ENCODE assay signal across 13 cellular contexts in the genomic region with DNA sequence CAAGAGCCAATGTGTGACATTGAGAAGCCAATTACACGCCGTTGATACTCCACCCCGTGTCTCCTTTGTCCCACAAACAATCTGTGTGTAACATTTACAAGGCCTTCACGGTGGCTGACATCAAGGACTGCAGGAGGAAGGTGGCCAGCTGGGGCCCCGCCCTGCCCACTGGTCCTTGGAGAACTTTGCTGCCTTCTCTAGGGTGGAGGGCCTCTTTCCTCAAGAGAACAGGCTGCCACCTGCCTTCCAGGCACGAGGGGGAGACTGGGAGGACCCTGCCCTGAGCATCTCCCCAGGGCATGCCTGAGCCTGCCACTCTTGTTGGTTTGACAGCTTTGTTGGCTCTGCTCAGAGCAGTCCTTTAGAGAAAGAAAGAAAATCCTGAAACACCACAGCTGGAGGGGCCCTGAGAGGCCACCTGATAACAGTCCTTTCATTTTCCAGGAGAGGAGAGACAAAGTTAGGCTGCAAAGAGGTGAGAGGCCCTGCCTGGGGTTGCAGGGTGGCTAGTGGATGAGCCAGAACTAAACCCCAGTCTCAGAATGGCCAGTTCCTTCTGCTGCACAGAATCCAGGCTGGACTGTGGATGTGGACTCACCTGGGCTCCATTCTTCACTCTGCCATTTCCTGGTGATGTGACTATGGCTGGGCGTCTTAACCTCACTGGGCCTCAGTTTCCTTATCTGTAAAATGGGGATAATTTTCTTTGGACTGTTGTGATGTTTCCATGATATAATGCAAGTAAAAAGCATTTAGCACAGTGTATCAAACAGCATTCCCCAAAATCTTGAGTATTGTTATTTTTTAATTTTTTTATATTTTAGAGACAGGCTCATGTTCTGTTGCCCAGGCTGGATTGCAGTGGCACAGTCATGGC. TPM values are rescaled to one million over a fixed set of nuclear protein-coding genes. Genes with fewer than 3 reads are reported as not detected.
DNase-seq lines count a peak whose midpoint lies in the region; FAIRE-seq and TF ChIP-seq lines count a peak whose summit lies in the region.
"Had no signal": no experiment of that assay in that cellular context is flagged by ENCODE, and none has a peak within 500 bp of the region (broad histone marks: within the 10 kb centered on the region; RNA-seq: fewer than 3 reads in every experiment).

No MANE protein-coding gene starts in this region.

- H3K4me3 ChIP-seq in mammary epithelial cell (replicated peaks in 1 of 3; ENCODE audit: insufficient read depth in 1 of 3, low read depth in 2 of 3, low read length in 3 of 3) (no peak overlapping the region), transverse colon (no peak overlapping the region), trophoblast cell (ENCODE audit: low read depth, low read length) (no peak overlapping the region), kidney (ENCODE audit: low read length in 2 of 2) (no peak overlapping the region)

- H3K79me1 ChIP-seq in trophoblast cell (ENCODE audit: low read length) = no peaks in the 10 kb centered on the region

- CTCF ChIA-PET in mammary epithelial cell (lab: Charles Lee; ENCODE audit: low non-redundant PET) = interaction anchor here (0.6 kb wide), 1 partner anchor 393 kb away, joined by 6 read pairs; no protein-coding TSS in a partner anchor
- CTCF ChIA-PET in GM10248 (lab: Yijun Ruan, JAX) = interaction anchor here (0.8 to 1.5 kb wide), 4 partner anchors 9 to 19 kb away, joined by 3 to 4 read pairs (median 3); no protein-coding TSS in a partner anchor

- peaks cover 21% of the 10 kb centered on the region for H3K4me1 ChIP-seq in mammary epithelial cell (ENCODE audit: insufficient read depth, low read length)
- H3K4me1 ChIP-seq in transverse colon = peaks cover 0 to 25% (median 15%) of the 10 kb centered on the region in 4 donors
- peaks cover 11 to 14% of the 10 kb centered on the region in 2 experiments for H3K4me1 ChIP-seq in trophoblast cell (ENCODE audit: control insufficient read depth in 1 of 2, insufficient read depth in 2 of 2, low read length in 2 of 2)
- peaks cover 0 to under 1% of the 10 kb centered on the region in 2 donors for H3K4me1 ChIP-seq in kidney (ENCODE audit: control insufficient read depth in 1 of 2, insufficient read depth in 1 of 2, low read depth in 1 of 2, low read length in 2 of 2)

- no peaks in the 10 kb centered on the region for H3K36me3 ChIP-seq in mammary epithelial cell (ENCODE audit: insufficient read depth, low read length)
- no peaks in the 10 kb centered on the region for H3K36me3 ChIP-seq in transverse colon
- no peaks in the 10 kb centered on the region for H3K36me3 ChIP-seq in trophoblast cell (ENCODE audit: control insufficient read depth in 1 of 2, insufficient read depth in 2 of 2, low read length in 2 of 2)
- no peaks in the 10 kb centered on the region for H3K36me3 ChIP-seq in kidney (ENCODE audit: control insufficient read depth in 1 of 2, insufficient read depth in 2 of 2, low read length in 2 of 2)

- H3K27me3 ChIP-seq in mammary epithelial cell (ENCODE audit: insufficient read depth, low read length) (no peaks in the 10 kb centered on the region), transverse colon (no peaks in the 10 kb centered on the region), trophoblast cell (ENCODE audit: insufficient read depth, low read length) (no peaks in the 10 kb centered on the region)

- no peak overlapping the region for H4K12ac ChIP-seq in trophoblast cell (ENCODE audit: low read depth, low read length)

- H3K4me2 ChIP-seq in mammary epithelial cell (ENCODE audit: insufficient read depth, low read depth, low read length) = peak overlapping the region; percentile 51
- no peak overlapping the region for H3K4me2 ChIP-seq in trophoblast cell (ENCODE audit: low read length)

- H2AFZ ChIP-seq in mammary epithelial cell (ENCODE audit: low read depth, low read length) (peak overlapping the region; percentile 45), trophoblast cell (ENCODE audit: insufficient read depth, low read length, poor library complexity) (no peak overlapping the region)

- no peak for TF ChIP-seq POLR2A in transverse colon (IDR thresholded peaks at IDR 0.05)

- no peak overlapping the region for H3K4ac ChIP-seq in trophoblast cell (ENCODE audit: low read depth, low read length)

- H3K79me2 ChIP-seq in mammary epithelial cell (ENCODE audit: insufficient read depth, low read length) (no peaks in the 10 kb centered on the region), trophoblast cell (ENCODE audit: control insufficient read depth, insufficient read depth, low read length, poor library complexity) (no peaks in the 10 kb centered on the region)

- in situ Hi-C loops in mammary epithelial cell (cut with MboI; ENCODE audit: low sequenced_read_pairs in 2 of 2) (no loop called here), transverse colon (cut with MboI; ENCODE audit: low pct_ligation_motif_present in 1 of 4, low pct_unique_long_range_greater_than_20kb in 1 of 4, low sequenced_read_pairs in 3 of 4) (loop anchor here in 1 of 4 donors (25.0 kb wide), 2 partner anchors 285 to 410 kb away; no protein-coding TSS in a partner anchor)

- H2BK12ac ChIP-seq in trophoblast cell (ENCODE audit: low read length) = no peak overlapping the region

- no peak overlapping the region for H3K23ac ChIP-seq in trophoblast cell (ENCODE audit: low read length)

- no TSS peak for BruUV-seq in mammary epithelial cell (replicated peaks; lab: Mats Ljungman, UMichigan)

- no peak overlapping the region for H2BK5ac ChIP-seq in trophoblast cell (ENCODE audit: low read depth, low read length, poor library complexity)

- no peak overlapping the region for H4K8ac ChIP-seq in trophoblast cell (ENCODE audit: low read depth, low read length)

- POLR2A ChIA-PET in GM10248 (lab: Yijun Ruan, JAX) = no interaction called here

- TF ChIP-seq EP300 in transverse colon (IDR thresholded peaks at IDR 0.05; ENCODE audit: low read depth) = peak; percentile 26

- no peak for FAIRE-seq in kidney (lab: Jason Lieb, UNC)
- FAIRE-seq: endometrium, GM18507 had no signal

- no peak overlapping the region for H2BK120ac ChIP-seq in trophoblast cell (ENCODE audit: insufficient read depth, low read length, poor library complexity)

- WGBS in mammary epithelial cell (ENCODE audit: low coverage, missing lambda C conversion rate) = 68% methylated on average over 6 of the region's 7 CpGs
- 51 to 100% methylated on average over 1 to 7 of the region's 7 CpGs for WGBS in transverse colon (ENCODE audit: low coverage in 1 of 2), 2 donors
- no CpG with 5 or more reads among the region's 7 CpGs for WGBS in trophoblast cell (ENCODE audit: extremely low coverage, insufficient coverage, insufficient read length)

- dilution Hi-C loops in mammary epithelial cell (cut with HindIII; ENCODE audit: low sequenced_read_pairs) = no loop called here

- no peaks in the 10 kb centered on the region for H4K20me1 ChIP-seq in mammary epithelial cell (ENCODE audit: insufficient read depth, low read length)

- DNase-seq in NCI-H2107 treated with DMSO at 0.1 percent for 48 hours (lab: John Stamatoyannopoulos, UW; ENCODE audit: unreplicated experiment) = peak; percentile 82
- no peak for DNase-seq in NCI-H2107 (lab: John Stamatoyannopoulos, UW)
- peak; percentile 97 for DNase-seq in NCI-H2171 treated with DMSO at 0.1 percent for 48 hours (lab: John Stamatoyannopoulos, UW)
- DNase-seq in mammary epithelial cell = peak; percentile 39
- peak; percentile 83 for DNase-seq in transverse colon
- DNase-seq in trophoblast cell = no peak
- DNase-seq in GM10248 (ENCODE audit: extremely low spot score) = no peak
- DNase-seq in kidney = no peak
- DNase-seq: 8988T, NCI-H226 had no signal

- no peak overlapping the region for H4K91ac ChIP-seq in trophoblast cell (ENCODE audit: low read depth, low read length)

- H3K9me3 ChIP-seq in mammary epithelial cell (replicated peaks; ENCODE audit: insufficient read depth, low read length) (no peaks in the 10 kb centered on the region), transverse colon (no peaks in the 10 kb centered on the region), trophoblast cell (ENCODE audit: insufficient read depth, low read depth, low read length) (no peaks in the 10 kb centered on the region), kidney (ENCODE audit: control insufficient read depth in 1 of 2, low read length in 2 of 2) (no peaks in the 10 kb centered on the region)

- intact Hi-C loops in mammary epithelial cell (cut with micrococcal nuclease) (no loop called here), transverse colon (cut with DNase I; ENCODE audit: low total_unique reads) (no loop called here), kidney (cut with DNase I) (no loop called here)

- no peak for TF ChIP-seq CTCF in mammary epithelial cell (conservative IDR thresholded peaks at IDR 0.05 in 1 of 2, IDR thresholded peaks at IDR 0.05 in 1 of 2; ENCODE audit: extremely low read depth in 1 of 2, insufficient read depth in 1 of 2, low read depth in 1 of 2, low read length in 2 of 2)
- peak in 1 of 5 experiments; percentile 22 for TF ChIP-seq CTCF in transverse colon (IDR thresholded peaks at IDR 0.05)
- TF ChIP-seq CTCF in GM10248 (IDR thresholded peaks at IDR 0.05; ENCODE audit: control extremely low read depth, extremely low read depth, low read depth, missing control alignments) = no peak
- TF ChIP-seq CTCF in kidney (IDR thresholded peaks at IDR 0.05; ENCODE audit: borderline replicate concordance, extremely low read depth, insufficient read depth) = no peak

- H3K27ac ChIP-seq in mammary epithelial cell (ENCODE audit: insufficient read depth, low read depth, low read length) (no peak overlapping the region), transverse colon (peak overlapping the region; percentile 28 to 74 (median 66)), trophoblast cell (ENCODE audit: low read depth, low read length) (no peak overlapping the region), kidney (ENCODE audit: low read depth in 2 of 2, low read length in 2 of 2) (no peak overlapping the region)

- H3K9ac ChIP-seq in mammary epithelial cell (ENCODE audit: insufficient read depth, low read length) (no peak overlapping the region), trophoblast cell (ENCODE audit: low read length) (no peak overlapping the region), kidney (ENCODE audit: low read length in 2 of 2) (no peak overlapping the region)

- H2AK5ac ChIP-seq in trophoblast cell (ENCODE audit: low read length) = no peak overlapping the region

- no peak overlapping the region for H3K14ac ChIP-seq in trophoblast cell (ENCODE audit: low read length)

- H3K18ac ChIP-seq in trophoblast cell (ENCODE audit: low read length) = no peak overlapping the region

RNA-seq across cellular contexts. Expression of gene IP6K3, which starts 5.7 kb away (rescaled TPM):
- total RNA-seq in mammary epithelial cell (under 1 TPM in 1 of 2 donors, not detected in 1; 0.33 TPM), transverse colon (1 to 10 TPM in 2 of 4 donors, under 1 TPM in 1, not detected in 1; 1.00 to 2.9 (median 1.9) TPM), kidney (0.47 TPM)
- polyA plus RNA-seq in mammary epithelial cell (not detected), kidney (ENCODE audit: insufficient read depth, low read depth, low replicate concordance) (4.0 TPM)
- polyA minus RNA-seq in mammary epithelial cell = not detected
- polyA plus RNA-seq in trophoblast cell (2013) = 1.4 and 1.5 TPM in 2 replicates
- total RNA-seq: lung microvascular endothelial cell had no signal

RNA-seq across cellular contexts. Expression of gene LEMD2, which starts 36.6 kb away (rescaled TPM):
- 10 to 100 TPM; 47.5 to 63.2 TPM for total RNA-seq in mammary epithelial cell
- 30.8 TPM for polyA plus RNA-seq in mammary epithelial cell
- polyA minus RNA-seq in mammary epithelial cell = 119 TPM
- total RNA-seq in transverse colon = 100 to 1,000 TPM in 2 of 4 donors, 10 to 100 TPM in 2; 57.3 to 159 (median 112) TPM
- polyA plus RNA-seq in trophoblast cell (2013) = 28.0 TPM in 2 replicates
- total RNA-seq in kidney = 57.1 TPM
- 36.4 TPM for polyA plus RNA-seq in kidney (ENCODE audit: insufficient read depth, low read depth, low replicate concordance)

RNA-seq across cellular contexts. Expression of gene UQCC2, which starts 40.9 kb away (rescaled TPM):
- total RNA-seq in mammary epithelial cell (10 to 100 TPM; 12.3 to 65.2 TPM), transverse colon (10 to 100 TPM in 1 of 4 donors, 1 to 10 TPM in 3; 2.8 to 17.6 (median 8.8) TPM), kidney (39.6 TPM)
- polyA plus RNA-seq in mammary epithelial cell (46.7 TPM), kidney (ENCODE audit: insufficient read depth, low read depth, low replicate concordance) (189 TPM)
- 28.2 TPM for polyA minus RNA-seq in mammary epithelial cell
- polyA plus RNA-seq in trophoblast cell (2013) = 65.9 and 67.3 TPM in 2 replicates

RNA-seq across cellular contexts. Expression of gene MLN, which starts 51.4 kb away (rescaled TPM):
- total RNA-seq in mammary epithelial cell (not detected), transverse colon (not detected), kidney (not detected)
- polyA plus RNA-seq in mammary epithelial cell (not detected), kidney (ENCODE audit: insufficient read depth, low read depth, low replicate concordance) (not detected)
- polyA minus RNA-seq in mammary epithelial cell = not detected
- polyA plus RNA-seq in trophoblast cell (2013) = 0.10 TPM in 1 of 2 replicates, not detected in the other
- total RNA-seq: lung microvascular endothelial cell had no signal

Comparison
In these comparisons a context has a peak if more than half of its experiments do, and no peak if none do; other contexts are left out.
1. DNase-seq: peak in NCI-H2107 treated with DMSO at 0.1 percent for 48 hours (single experiment), NCI-H2171 treated with DMSO at 0.1 percent for 48 hours (single experiment), mammary epithelial cell (single experiment) and transverse colon (single experiment); none in NCI-H2107 (single experiment), trophoblast cell (0 of 2), GM10248 (single experiment) and kidney (single experiment).
2. H3K27ac ChIP-seq: peak in transverse colon (4 of 4); none in mammary epithelial cell (single experiment), trophoblast cell (single experiment) and kidney (0 of 2).